Comparison of ENCODE assay signal across 25 cellular contexts in genomic region chr6:18432619-18433018, GRCh38. TPM values are rescaled to one million over a fixed set of nuclear protein-coding genes. Genes with fewer than 3 reads are reported as not detected.
DNase-seq lines count a peak whose midpoint lies in the region; ATAC-seq and TF ChIP-seq lines count a peak whose summit lies in the region.
"Had no signal": no experiment of that assay in that cellular context is flagged by ENCODE, and none has a peak within 500 bp of the region (broad histone marks: within the 10 kb centered on the region; RNA-seq: fewer than 3 reads in every experiment).

No MANE protein-coding gene starts in this region.

- CTCF ChIA-PET in MCF 10A (lab: Yijun Ruan, JAX) = interaction anchor here (0.7 to 4.0 kb wide), 2 partner anchors 63 to 72 kb away, joined by 3 to 18 read pairs; no protein-coding TSS in a partner anchor

- no TSS peak for BruUV-seq in MCF 10A (replicated peaks; lab: Mats Ljungman, UMichigan)

- H3K9me3 ChIP-seq in breast epithelium = no peaks in the 10 kb centered on the region
- H3K9me3 ChIP-seq in upper lobe of right lung = no peaks in the 10 kb centered on the region
- H3K9me3 ChIP-seq: body of pancreas, Caco-2, colonic mucosa, heart left ventricle, left ventricle myocardium inferior, tibial artery had no signal

- DNase-seq in MCF 10A (ENCODE audit: unreplicated experiment) (no peak), breast epithelium (ENCODE audit: low spot score in 2 of 2) (no peak), chondrocyte (ENCODE audit: low spot score) (no peak), mesothelial cell of epicardium (ENCODE audit: low spot score in 2 of 2, unreplicated experiment in 2 of 2) (no peak), upper lobe of right lung (no peak), Ammon's horn (ENCODE audit: low spot score) (no peak)
- DNase-seq: activated CD4-positive, alpha-beta T cell treated with anti-CD3 and anti-CD28 coated beads, Interleukin-2, amount 50 U/mL, for 4 hours; activated CD8-positive, alpha-beta memory T cell treated with anti-CD3 and anti-CD28 coated beads, Interleukin-2, amount 50 U/mL, for 48 hours; activated naive CD8-positive, alpha-beta T cell treated with anti-CD3 and anti-CD28 coated beads, Interleukin-2, amount 10 ng/mL, durations not matched to agents 7 days and 5 days; body of pancreas; Caco-2; colonic mucosa; heart left ventricle; left ventricle myocardium inferior; NCI-H2171; NCI-H524 treated with DMSO at 0.1 percent for 48 hours; RPMI8226; small intestine; stimulated activated CD4-positive, alpha-beta T cell treated with anti-CD3 and anti-CD28 coated beads, Interleukin-2, amount 100 ng/mL, for 24 hours; tibial artery had no signal

- H3K27ac Mint-ChIP-seq in MCF 10A (ENCODE audit: low read depth, unreplicated experiment) (peak overlapping the region; percentile 98), chondrocyte (ENCODE audit: unreplicated experiment) (peak overlapping the region; percentile 28), mesothelial cell of epicardium (peak overlapping the region; percentile 7)
- H3K27ac Mint-ChIP-seq: activated naive CD8-positive, alpha-beta T cell treated with anti-CD3 and anti-CD28 coated beads, Interleukin-2, amount 10 ng/mL, durations not matched to agents 7 days and 5 days; activated T-helper 2 cell treated with anti-CD3 and anti-CD28 coated beads, Interferon-gamma antibody, Interleukin-2, Interleukin-4, amounts not matched to agents 10 μg/mL and 5 μg/mL and 100 μg/mL, durations not matched to agents 14 hours and 24 hours and 36 hours; stimulated activated effector memory CD8-positive, alpha-beta T cell treated with anti-CD3 and anti-CD28 coated beads, Interleukin-12 subunit alpha, Interleukin-12 subunit beta, amount 100 ng/mL, for 72 hours had no signal

- H3K36me3 Mint-ChIP-seq in MCF 10A (ENCODE audit: insufficient read depth, unreplicated experiment) (peaks cover 61% of the 10 kb centered on the region), chondrocyte (ENCODE audit: low read depth) (peaks cover 1% of the 10 kb centered on the region), mesothelial cell of epicardium (no peaks in the 10 kb centered on the region)
- H3K36me3 Mint-ChIP-seq: stimulated activated effector memory CD8-positive, alpha-beta T cell treated with anti-CD3 and anti-CD28 coated beads, Interleukin-12 subunit alpha, Interleukin-12 subunit beta, amount 100 ng/mL, for 72 hours had no signal

- H3K4me3 Mint-ChIP-seq in MCF 10A (ENCODE audit: unreplicated experiment) (peak overlapping the region; percentile 0), chondrocyte (ENCODE audit: unreplicated experiment) (no peak overlapping the region), mesothelial cell of epicardium (no peak overlapping the region)
- H3K4me3 Mint-ChIP-seq: activated naive CD8-positive, alpha-beta T cell treated with anti-CD3 and anti-CD28 coated beads, Interleukin-2, amount 10 ng/mL, durations not matched to agents 7 days and 5 days; stimulated activated effector memory CD8-positive, alpha-beta T cell treated with anti-CD3 and anti-CD28 coated beads, Interleukin-12 subunit alpha, Interleukin-12 subunit beta, amount 100 ng/mL, for 72 hours had no signal

- H3K4me3 ChIP-seq in breast epithelium (no peak overlapping the region), upper lobe of right lung (no peak overlapping the region)
- H3K4me3 ChIP-seq: body of pancreas, colonic mucosa, heart left ventricle, left ventricle myocardium inferior, SK-N-MC, tibial artery had no signal

- H3K27ac ChIP-seq in breast epithelium = peak overlapping the region in 1 of 2 donors; percentile 14
- peak overlapping the region; percentile 9 for H3K27ac ChIP-seq in upper lobe of right lung
- H3K27ac ChIP-seq: body of pancreas, colonic mucosa, heart left ventricle, left ventricle myocardium inferior, SK-N-MC, tibial artery had no signal

- H3K36me3 ChIP-seq in breast epithelium (no peaks in the 10 kb centered on the region), upper lobe of right lung (peaks cover 4% of the 10 kb centered on the region)
- H3K36me3 ChIP-seq: colonic mucosa, tibial artery had no signal

- H3K4me1 ChIP-seq in breast epithelium (no peaks in the 10 kb centered on the region), upper lobe of right lung (peaks cover 19% of the 10 kb centered on the region)
- H3K4me1 ChIP-seq: Caco-2, colonic mucosa had no signal

- no peaks in the 10 kb centered on the region for H3K27me3 Mint-ChIP-seq in MCF 10A (ENCODE audit: insufficient read depth, unreplicated experiment)
- no peaks in the 10 kb centered on the region for H3K27me3 Mint-ChIP-seq in chondrocyte (ENCODE audit: low read depth)
- H3K27me3 Mint-ChIP-seq in mesothelial cell of epicardium (ENCODE audit: low read depth) = no peaks in the 10 kb centered on the region
- H3K27me3 Mint-ChIP-seq: activated naive CD8-positive, alpha-beta T cell treated with anti-CD3 and anti-CD28 coated beads, Interleukin-2, amount 10 ng/mL, durations not matched to agents 7 days and 5 days had no signal

- no peaks in the 10 kb centered on the region for H3K27me3 ChIP-seq in breast epithelium
- no peaks in the 10 kb centered on the region for H3K27me3 ChIP-seq in upper lobe of right lung
- H3K27me3 ChIP-seq: body of pancreas, colonic mucosa, heart left ventricle, tibial artery had no signal

- no peak for TF ChIP-seq POLR2A in breast epithelium (IDR thresholded peaks at IDR 0.05)

- no peak for TF ChIP-seq CTCF in MCF 10A (IDR thresholded peaks at IDR 0.05; ENCODE audit: unreplicated experiment)
- TF ChIP-seq CTCF in breast epithelium (IDR thresholded peaks at IDR 0.05) = no peak
- no peak for TF ChIP-seq CTCF in chondrocyte (IDR thresholded peaks at IDR 0.05)
- TF ChIP-seq CTCF in mesothelial cell of epicardium (IDR thresholded peaks at IDR 0.05; ENCODE audit: unreplicated experiment) = no peak
- no peak for TF ChIP-seq CTCF in upper lobe of right lung (IDR thresholded peaks at IDR 0.05)

- POLR2A ChIA-PET in MCF 10A (lab: Yijun Ruan, JAX) = interaction anchor here (0.7 to 2.6 kb wide), 19 partner anchors 13 to 210 kb away, joined by 3 to 38 read pairs (median 4); partner anchors contain the start of gene RNF144B

- intact Hi-C loops in MCF 10A (cut with micrococcal nuclease) = no loop called here
- intact Hi-C loops in breast epithelium (cut with DNase I; ENCODE audit: low total_unique reads) = no loop called here
- intact Hi-C loops in upper lobe of right lung (cut with DNase I) = no loop called here

- ATAC-seq in upper lobe of right lung = no peak
- no peak for ATAC-seq in HG02840 (IDR thresholded peaks at IDR 0.05; ENCODE audit: low FRiP score, unreplicated experiment)
- no peak for ATAC-seq in HG02938 (IDR thresholded peaks at IDR 0.05; ENCODE audit: unreplicated experiment)
- ATAC-seq: body of pancreas; stimulated activated effector memory CD8-positive, alpha-beta T cell treated with anti-CD3 and anti-CD28 coated beads, Interleukin-12 subunit alpha, Interleukin-12 subunit beta, amount 100 ng/mL, for 72 hours had no signal

- H3K4me1 Mint-ChIP-seq in MCF 10A (ENCODE audit: insufficient read depth, unreplicated experiment) = peaks cover 40% of the 10 kb centered on the region
- peaks cover 36% of the 10 kb centered on the region for H3K4me1 Mint-ChIP-seq in chondrocyte (ENCODE audit: low read depth)
- H3K4me1 Mint-ChIP-seq in mesothelial cell of epicardium = peaks cover 20% of the 10 kb centered on the region
- H3K4me1 Mint-ChIP-seq: activated naive CD8-positive, alpha-beta T cell treated with anti-CD3 and anti-CD28 coated beads, Interleukin-2, amount 10 ng/mL, durations not matched to agents 7 days and 5 days; stimulated activated effector memory CD8-positive, alpha-beta T cell treated with anti-CD3 and anti-CD28 coated beads, Interleukin-12 subunit alpha, Interleukin-12 subunit beta, amount 100 ng/mL, for 72 hours had no signal

- H3K9me3 Mint-ChIP-seq in MCF 10A (ENCODE audit: unreplicated experiment) (no peaks in the 10 kb centered on the region), chondrocyte (ENCODE audit: low read depth) (no peaks in the 10 kb centered on the region), mesothelial cell of epicardium (no peaks in the 10 kb centered on the region)
- H3K9me3 Mint-ChIP-seq: activated naive CD8-positive, alpha-beta T cell treated with anti-CD3 and anti-CD28 coated beads, Interleukin-2, amount 10 ng/mL, durations not matched to agents 7 days and 5 days; activated T-helper 2 cell treated with anti-CD3 and anti-CD28 coated beads, Interferon-gamma antibody, Interleukin-2, Interleukin-4, amounts not matched to agents 10 μg/mL and 5 μg/mL and 100 μg/mL, durations not matched to agents 14 hours and 24 hours and 36 hours; stimulated activated effector memory CD8-positive, alpha-beta T cell treated with anti-CD3 and anti-CD28 coated beads, Interleukin-12 subunit alpha, Interleukin-12 subunit beta, amount 100 ng/mL, for 72 hours had no signal

RNA-seq across cellular contexts. Expression of gene RNF144B, which starts 45.5 kb away (rescaled TPM):
- 40.6 and 57.9 TPM in 2 replicates for total RNA-seq in MCF 10A (2022)
- 10 to 100 TPM; 24.3 to 37.0 (median 24.8) TPM for total RNA-seq in breast epithelium
- total RNA-seq in chondrocyte = 9.6 to 11.2 TPM (median 10.2 TPM) in 3 replicates
- 5.1 to 5.5 TPM (median 5.4 TPM) in 3 replicates for total RNA-seq in mesothelial cell of epicardium
- 82.4 TPM for total RNA-seq in upper lobe of right lung

Comparison
In these comparisons a context has a peak if more than half of its experiments do, and no peak if none do; other contexts are left out.
1. H3K27ac Mint-ChIP-seq: peak in every context shown above with its lines; median percentile 98 in MCF 10A; 28 in chondrocyte; 7 in mesothelial cell of epicardium.